In the genomic region with DNA sequence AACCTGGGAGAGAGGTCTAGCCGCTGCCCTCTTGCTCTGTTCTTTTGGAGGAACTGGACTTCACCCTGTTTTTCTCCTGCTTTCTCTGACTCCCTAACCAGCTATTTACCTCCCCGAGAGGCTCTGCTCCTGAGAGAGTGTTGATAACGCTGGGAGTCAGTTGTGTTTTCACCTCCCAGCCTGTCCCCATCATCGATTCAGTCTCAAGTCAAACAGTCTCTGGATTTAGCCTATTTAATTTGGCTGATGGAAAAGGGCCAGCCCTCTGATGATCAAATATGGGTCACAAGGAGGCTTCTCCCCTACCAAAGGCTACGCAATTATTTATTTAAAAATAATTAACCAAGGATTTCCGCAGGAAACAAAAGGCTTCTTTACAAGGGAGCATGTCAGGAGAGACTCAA, we compare ENCODE assay signal across 17 cellular contexts. TPM values are rescaled to one million over a fixed set of nuclear protein-coding genes. Genes with fewer than 3 reads are reported as not detected.
DNase-seq lines count a peak whose midpoint lies in the region; ATAC-seq and TF ChIP-seq lines count a peak whose summit lies in the region.
"Had no signal": no experiment of that assay in that cellular context is flagged by ENCODE, and none has a peak within 500 bp of the region (broad histone marks: within the 10 kb centered on the region; RNA-seq: fewer than 3 reads in every experiment).

No MANE protein-coding gene starts in this region.

- no peak overlapping the region for H2BK5ac ChIP-seq in mesenchymal stem cell (ENCODE audit: low read depth, low read length, poor library complexity, severe bottlenecking)

- DNase-seq in NCI-H2029 (lab: John Stamatoyannopoulos, UW) (peak; percentile 19), NCI-H2029 treated with DMSO at 0.1 percent for 48 hours (lab: John Stamatoyannopoulos, UW) (no peak), endothelial cell (ENCODE audit: low spot score) (no peak), mesenchymal stem cell (no peak), upper lobe of right lung (no peak), NCI-H2081 (lab: John Stamatoyannopoulos, UW) (no peak), HFFc6 (no peak), tibial nerve (ENCODE audit: low spot score in 2 of 2) (no peak)
- DNase-seq: CD4-positive, CD25-positive, alpha-beta regulatory T cell; GF-D8; GOT3; KG1; NCI-H2227 treated with DMSO at 0.1 percent for 48 hours; NCI-H524 treated with DMSO at 0.1 percent for 48 hours; PC-9 had no signal

- peaks cover 37% of the 10 kb centered on the region for H3K4me1 ChIP-seq in mesenchymal stem cell (ENCODE audit: control insufficient read depth, insufficient read depth, low read depth, low read length)
- peaks cover 21% of the 10 kb centered on the region for H3K4me1 ChIP-seq in upper lobe of right lung
- peaks cover 0 to 9% (median 0%) of the 10 kb centered on the region in 4 donors for H3K4me1 ChIP-seq in tibial nerve

- TF ChIP-seq CTCF in endothelial cell (IDR thresholded peaks at IDR 0.05; ENCODE audit: unreplicated experiment) (no peak), upper lobe of right lung (IDR thresholded peaks at IDR 0.05) (no peak), HFFc6 (IDR thresholded peaks at IDR 0.05) (no peak), tibial nerve (IDR thresholded peaks at IDR 0.05) (no peak)

- H3K9me3 ChIP-seq in mesenchymal stem cell (ENCODE audit: control insufficient read depth, low read length) (no peaks in the 10 kb centered on the region), upper lobe of right lung (no peaks in the 10 kb centered on the region), tibial nerve (no peaks in the 10 kb centered on the region)

- H3K4me2 ChIP-seq in mesenchymal stem cell (ENCODE audit: low read length, poor library complexity, severe bottlenecking), result no peak overlapping the region
- H3K4me2 ChIP-seq: PC-9 had no signal

- H3K27ac ChIP-seq in mesenchymal stem cell (ENCODE audit: low read length, poor library complexity, severe bottlenecking) (peak overlapping the region; percentile 21), upper lobe of right lung (peak overlapping the region; percentile 65), tibial nerve (no peak overlapping the region)
- H3K27ac ChIP-seq: PC-9 had no signal

- H3K36me3 ChIP-seq in mesenchymal stem cell (ENCODE audit: control insufficient read depth in 1 of 2, insufficient read depth in 2 of 2, low read depth in 1 of 2, low read length in 2 of 2) (peaks cover 0 to 64% of the 10 kb centered on the region in 2 experiments), upper lobe of right lung (no peaks in the 10 kb centered on the region), tibial nerve (no peaks in the 10 kb centered on the region)

- no peak overlapping the region for H2AFZ ChIP-seq in mesenchymal stem cell (ENCODE audit: low read depth, low read length)
- H2AFZ ChIP-seq: PC-9 had no signal

- H3K4me1 Mint-ChIP-seq in endothelial cell (ENCODE audit: unreplicated experiment), result peaks cover 17% of the 10 kb centered on the region
- H3K4me1 Mint-ChIP-seq in HFFc6 (ENCODE audit: low read depth), result peaks cover 22% of the 10 kb centered on the region
- H3K4me1 Mint-ChIP-seq: CD4-positive, CD25-positive, alpha-beta regulatory T cell had no signal

- H3K18ac ChIP-seq in mesenchymal stem cell (ENCODE audit: low read depth in 1 of 2, low read length in 2 of 2), result no peak overlapping the region

- no peak for TF ChIP-seq EP300 in tibial nerve (IDR thresholded peaks at IDR 0.05)

- H3K4me3 Mint-ChIP-seq in endothelial cell (ENCODE audit: unreplicated experiment) (no peak overlapping the region), HFFc6 (no peak overlapping the region)
- H3K4me3 Mint-ChIP-seq: CD4-positive, CD25-positive, alpha-beta regulatory T cell had no signal

- H3K9me3 Mint-ChIP-seq in endothelial cell (ENCODE audit: unreplicated experiment) (no peaks in the 10 kb centered on the region), HFFc6 (no peaks in the 10 kb centered on the region)

- H3K23ac ChIP-seq in mesenchymal stem cell (ENCODE audit: low read length in 2 of 2), result no peak overlapping the region

- no peak overlapping the region for H2BK12ac ChIP-seq in mesenchymal stem cell (ENCODE audit: low read length in 2 of 2)

- WGBS in mesenchymal stem cell, result 95% methylated on average over 6 of the region's 6 CpGs
- 38 to 44% methylated on average over 6 of the region's 6 CpGs for WGBS in tibial nerve, 2 donors

- H2BK120ac ChIP-seq in mesenchymal stem cell (ENCODE audit: low read depth, low read length), result no peak overlapping the region

- intact Hi-C loops in upper lobe of right lung (cut with DNase I), result no loop called here

- H3K4ac ChIP-seq in mesenchymal stem cell (ENCODE audit: low read depth in 1 of 2, low read length in 2 of 2), result no peak overlapping the region

- no peak overlapping the region for H4K91ac ChIP-seq in mesenchymal stem cell (ENCODE audit: low read length)

- H3K27ac Mint-ChIP-seq in endothelial cell (ENCODE audit: unreplicated experiment), result peak overlapping the region; percentile 74
- H3K27ac Mint-ChIP-seq in HFFc6, result no peak overlapping the region
- H3K27ac Mint-ChIP-seq: CD4-positive, CD25-positive, alpha-beta regulatory T cell had no signal

- H2BK15ac ChIP-seq in mesenchymal stem cell (ENCODE audit: low read depth, poor library complexity, severe bottlenecking), result no peak overlapping the region

- no peak overlapping the region for H3K9ac ChIP-seq in mesenchymal stem cell (ENCODE audit: low read length)

- H2AK5ac ChIP-seq in mesenchymal stem cell (ENCODE audit: low read length, severe bottlenecking), result peak overlapping the region; percentile 13

- H3K27me3 ChIP-seq in mesenchymal stem cell (ENCODE audit: control insufficient read depth in 1 of 2, insufficient read depth in 1 of 2, low read length in 2 of 2) (peaks cover 0 to 89% of the 10 kb centered on the region in 2 experiments), upper lobe of right lung (peaks cover 5% of the 10 kb centered on the region), tibial nerve (peaks cover 0 to 56% of the 10 kb centered on the region in 2 donors)

- H3K79me1 ChIP-seq in mesenchymal stem cell (replicated peaks; ENCODE audit: low read length, poor library complexity, severe bottlenecking), result peaks cover 2% of the 10 kb centered on the region

- no peak overlapping the region for H3K14ac ChIP-seq in mesenchymal stem cell (ENCODE audit: low read length in 2 of 2)

- no peak for TF ChIP-seq POLR2A in tibial nerve (IDR thresholded peaks at IDR 0.05)

- H4K8ac ChIP-seq in mesenchymal stem cell (ENCODE audit: low read length), result no peak overlapping the region

- H3K4me3 ChIP-seq in mesenchymal stem cell (ENCODE audit: insufficient read depth in 1 of 2, low read depth in 1 of 2, low read length in 2 of 2) (no peak overlapping the region), upper lobe of right lung (no peak overlapping the region), tibial nerve (no peak overlapping the region)
- H3K4me3 ChIP-seq: PC-9 had no signal

- H3K36me3 Mint-ChIP-seq in endothelial cell (ENCODE audit: low read depth, unreplicated experiment) (no peaks in the 10 kb centered on the region), HFFc6 (ENCODE audit: low read depth) (no peaks in the 10 kb centered on the region)
- H3K36me3 Mint-ChIP-seq: CD4-positive, CD25-positive, alpha-beta regulatory T cell had no signal

- ATAC-seq in upper lobe of right lung, result no peak

- peaks cover 14% of the 10 kb centered on the region for H3K27me3 Mint-ChIP-seq in endothelial cell (ENCODE audit: unreplicated experiment)
- peaks cover 49% of the 10 kb centered on the region for H3K27me3 Mint-ChIP-seq in HFFc6 (ENCODE audit: insufficient read depth)

RNA-seq across cellular contexts. Expression of gene HNF1B, which starts 31.8 kb away (rescaled TPM):
- total RNA-seq in endothelial cell (ENCODE audit: unreplicated experiment), result 0.13 TPM
- 0.03 TPM for polyA plus RNA-seq in mesenchymal stem cell (2013, experiment 1 of 2)
- polyA plus RNA-seq in mesenchymal stem cell (2013, experiment 2 of 2), result 0.03 TPM
- total RNA-seq in upper lobe of right lung, result 19.8 TPM
- not detected for total RNA-seq in HFFc6 (2021; fragmentation: NEBNext Ultra II Directional; extraction: Animal tissue kit (Norgen Biotek cat#: 25700))
- total RNA-seq in tibial nerve, result not detected
- total RNA-seq: CD4-positive, CD25-positive, alpha-beta regulatory T cell; M059J; PC-9; SK-MEL-5 had no signal
- polyA plus RNA-seq: CD4-positive, CD25-positive, alpha-beta regulatory T cell had no signal

Comparison
In these comparisons a context has a peak if more than half of its experiments do, and no peak if none do; other contexts are left out.
1. H3K27ac ChIP-seq: peak in mesenchymal stem cell (single experiment) and upper lobe of right lung (single experiment); none in tibial nerve (0 of 4).
2. RNA of gene HNF1B, which starts 31.8 kb away (total RNA-seq): 19.8 TPM in upper lobe of right lung (single experiment); 0.13 TPM in endothelial cell (single experiment), not detected in HFFc6 and not detected in tibial nerve; every median in the first group is over 10 times any median in the second.